1 cellular context compared by ENCODE assay signal in genomic region chr1:201749059-201749458, GRCh38.
TF ChIP-seq lines count a peak whose summit lies in the region.

No MANE protein-coding gene starts in this region.

TF ChIP-seq in endothelial cell of umbilical vein, 7 proteins besides CTCF, POLR2A, EP300 and RAD21:
- TF ChIP-seq FOS (IDR thresholded peaks at IDR 0.05; ENCODE audit: borderline replicate concordance, insufficient read depth, low read length): no peak
- no peak for TF ChIP-seq MYC (IDR thresholded peaks at IDR 0.05; ENCODE audit: low read depth, low read length)
- no peak for TF ChIP-seq GATA2 (IDR thresholded peaks at IDR 0.05; ENCODE audit: insufficient read depth, insufficient read length, low read depth, low read length)
- TF ChIP-seq JUN (IDR thresholded peaks at IDR 0.05; ENCODE audit: borderline replicate concordance, insufficient read depth, insufficient read length, low read depth): no peak
- TF ChIP-seq MAX (IDR thresholded peaks at IDR 0.05; ENCODE audit: insufficient read depth, insufficient read length): no peak
- no peak for TF ChIP-seq POLR2AphosphoS5 (IDR thresholded peaks at IDR 0.05; ENCODE audit: insufficient read depth, low read depth, low read length)
- TF ChIP-seq EZH2 (IDR thresholded peaks at IDR 0.05; ENCODE audit: borderline replicate concordance, low read depth, low read length, severe bottlenecking): no peak
